Comparison of ENCODE assay signal across 9 cellular contexts in the genomic region with DNA sequence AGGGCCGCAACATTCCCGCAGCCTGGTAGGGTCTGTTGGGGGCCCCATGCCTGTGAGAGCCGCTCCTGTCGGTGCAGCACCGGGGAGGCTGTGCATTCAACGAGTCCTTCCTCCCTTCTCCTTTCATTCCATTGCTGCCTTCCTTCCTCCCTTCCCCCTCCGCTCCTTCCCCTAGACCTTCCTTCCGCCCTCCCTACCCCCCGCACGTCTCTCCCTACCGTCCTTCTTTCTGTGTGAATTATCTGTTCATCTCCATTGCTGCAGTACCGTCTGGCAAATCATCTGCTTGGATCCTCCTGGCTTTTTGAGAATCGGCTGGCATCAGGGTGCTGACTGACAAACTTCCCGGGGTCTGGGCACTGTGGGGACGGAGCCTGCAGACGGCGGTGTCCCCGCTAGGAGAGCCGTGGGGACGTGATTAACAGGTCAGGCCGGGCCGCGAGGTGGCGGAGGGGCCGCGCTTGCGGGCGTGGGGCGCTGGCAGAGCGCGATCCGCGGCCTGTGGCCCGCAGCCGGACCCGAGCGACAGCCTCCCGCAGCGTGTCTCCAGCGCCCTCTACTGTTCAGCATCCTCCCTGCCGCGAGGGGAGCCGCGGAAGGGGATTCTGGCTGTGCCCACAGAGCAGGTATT. TPM values are rescaled to one million over a fixed set of nuclear protein-coding genes. Genes with fewer than 3 reads are reported as not detected.
DNase-seq lines count a peak whose midpoint lies in the region; ATAC-seq and TF ChIP-seq lines count a peak whose summit lies in the region.
"Not testable (repeated sequence)": the region's sequence is repeated elsewhere in the genome, so short reads cannot be mapped to it uniquely, and the experiment has no call there.
"Had no signal": no experiment of that assay in that cellular context is flagged by ENCODE, and none has a peak within 500 bp of the region (broad histone marks: within the 10 kb centered on the region; RNA-seq: fewer than 3 reads in every experiment).

No MANE protein-coding gene starts in this region.

- H3K27ac Mint-ChIP-seq in CD8-positive, alpha-beta memory T cell; activated naive CD8-positive, alpha-beta T cell treated with anti-CD3 and anti-CD28 coated beads for 36 hours; memory B cell; stimulated activated memory B cell treated with anti-CD40 and anti-IgM and Interleukin-4, amounts not matched to agents 10 μg/mL and 1 μg/mL and 100 μg/mL, for 72 hours: not testable (repeated sequence)

- H3K9me3 Mint-ChIP-seq in CD8-positive, alpha-beta memory T cell; activated naive CD8-positive, alpha-beta T cell treated with anti-CD3 and anti-CD28 coated beads for 36 hours; memory B cell; stimulated activated memory B cell treated with anti-CD40 and anti-IgM and Interleukin-4, amounts not matched to agents 10 μg/mL and 1 μg/mL and 100 μg/mL, for 72 hours: not testable (repeated sequence)

- TF ChIP-seq CTCF in Peyer's patch (IDR thresholded peaks at IDR 0.05); fibroblast of mammary gland (conservative IDR thresholded peaks at IDR 0.05; ENCODE audit: control insufficient read depth, insufficient read depth, low read depth, low read length): not testable (repeated sequence)

- not testable (repeated sequence) for H3K4me1 Mint-ChIP-seq in CD8-positive, alpha-beta memory T cell; activated naive CD8-positive, alpha-beta T cell treated with anti-CD3 and anti-CD28 coated beads for 36 hours; memory B cell; stimulated activated memory B cell treated with anti-CD40 and anti-IgM and Interleukin-4, amounts not matched to agents 10 μg/mL and 1 μg/mL and 100 μg/mL, for 72 hours

- not testable (repeated sequence) for H3K9me3 ChIP-seq in CD8-positive, alpha-beta memory T cell (ENCODE audit: low read length); Peyer's patch

- not testable (repeated sequence) for H3K27me3 ChIP-seq in CD8-positive, alpha-beta memory T cell (ENCODE audit: insufficient read depth, low read length, poor library complexity, severe bottlenecking); Peyer's patch

- POLR2A ChIA-PET in CD8-positive, alpha-beta memory T cell (lab: Charles Lee), result not testable (repeated sequence)

- not testable (repeated sequence) for H3K36me3 ChIP-seq in CD8-positive, alpha-beta memory T cell (ENCODE audit: insufficient read depth, low read length); Peyer's patch

- peak in 3 of 5 donors; percentile 1 to 51 (median 12) for DNase-seq in CD8-positive, alpha-beta memory T cell
- DNase-seq in Peyer's patch (peak in 1 of 3 donors; percentile 13), memory B cell (ENCODE audit: low spot score in 2 of 2) (peak in 1 of 2 donors; percentile 11)
- peak; percentile 27 for DNase-seq in activated naive CD8-positive, alpha-beta T cell treated with anti-CD3 and anti-CD28 coated beads for 36 hours
- DNase-seq in fibroblast of mammary gland (ENCODE audit: low read depth), result not testable (repeated sequence)

- H3K27me3 Mint-ChIP-seq in CD8-positive, alpha-beta memory T cell; activated naive CD8-positive, alpha-beta T cell treated with anti-CD3 and anti-CD28 coated beads for 36 hours; memory B cell; stimulated activated memory B cell treated with anti-CD40 and anti-IgM and Interleukin-4, amounts not matched to agents 10 μg/mL and 1 μg/mL and 100 μg/mL, for 72 hours: not testable (repeated sequence)

- H3K36me3 Mint-ChIP-seq in CD8-positive, alpha-beta memory T cell; activated naive CD8-positive, alpha-beta T cell treated with anti-CD3 and anti-CD28 coated beads for 36 hours; memory B cell; stimulated activated memory B cell treated with anti-CD40 and anti-IgM and Interleukin-4, amounts not matched to agents 10 μg/mL and 1 μg/mL and 100 μg/mL, for 72 hours: not testable (repeated sequence)

- H3K4me1 ChIP-seq in CD8-positive, alpha-beta memory T cell (ENCODE audit: insufficient read depth, low read length); Peyer's patch: not testable (repeated sequence)

- TF ChIP-seq POLR2A in Peyer's patch (IDR thresholded peaks at IDR 0.05), result not testable (repeated sequence)

- not testable (repeated sequence) for H3K27ac ChIP-seq in CD8-positive, alpha-beta memory T cell (ENCODE audit: low read depth, low read length)
- peak overlapping the region in 1 of 4 donors; percentile 45 for H3K27ac ChIP-seq in Peyer's patch

- peak overlapping the region in 6 of 7 donors; percentile 24 to 53 (median 44) for H3K4me3 Mint-ChIP-seq in CD8-positive, alpha-beta memory T cell
- H3K4me3 Mint-ChIP-seq in activated naive CD8-positive, alpha-beta T cell treated with anti-CD3 and anti-CD28 coated beads for 36 hours, result peak overlapping the region; percentile 50
- peak overlapping the region; percentile 39 for H3K4me3 Mint-ChIP-seq in memory B cell
- not testable (repeated sequence) for H3K4me3 Mint-ChIP-seq in stimulated activated memory B cell treated with anti-CD40 and anti-IgM and Interleukin-4, amounts not matched to agents 10 μg/mL and 1 μg/mL and 100 μg/mL, for 72 hours

- H3K4me3 ChIP-seq in CD8-positive, alpha-beta memory T cell (ENCODE audit: low read length), result not testable (repeated sequence)
- peak overlapping the region; percentile 24 to 49 (median 38) for H3K4me3 ChIP-seq in Peyer's patch
- peak overlapping the region; percentile 23 for H3K4me3 ChIP-seq in fibroblast of mammary gland (ENCODE audit: control insufficient read depth, low read depth, low read length)

- CTCF ChIA-PET in CD8-positive, alpha-beta memory T cell (lab: Charles Lee), result not testable (repeated sequence)

- ATAC-seq in GM19463 (IDR thresholded peaks at IDR 0.05; ENCODE audit: unreplicated experiment) (peak; percentile 87), HG03066 (IDR thresholded peaks at IDR 0.05; ENCODE audit: low read depth, unreplicated experiment) (peak; percentile 71), memory B cell (ENCODE audit: low read depth) (peak; percentile 85)
- ATAC-seq in stimulated activated memory B cell treated with anti-CD40 and anti-IgM and Interleukin-4, amounts not matched to agents 10 μg/mL and 1 μg/mL and 100 μg/mL, for 72 hours, result peak; percentile 84

RNA-seq across cellular contexts. Expression of a gene that starts 18.8 kb away (rescaled TPM):
- total RNA-seq in CD8-positive, alpha-beta memory T cell, result under 1 TPM; 0.69 to 0.70 TPM
- polyA plus RNA-seq in CD8-positive, alpha-beta memory T cell, result 0.05 TPM
- total RNA-seq in Peyer's patch, result 1 to 10 TPM in 1 of 4 donors, under 1 TPM in 3; 0.18 to 4.1 (median 0.46) TPM
- total RNA-seq in activated naive CD8-positive, alpha-beta T cell treated with anti-CD3 and anti-CD28 coated beads for 36 hours, result under 1 TPM; 0.50 to 0.58 TPM

RNA-seq across cellular contexts. Expression of a gene that starts 41.3 kb away (rescaled TPM):
- total RNA-seq in CD8-positive, alpha-beta memory T cell, result not detected
- not detected for polyA plus RNA-seq in CD8-positive, alpha-beta memory T cell
- total RNA-seq in Peyer's patch, result 10 to 100 TPM in 3 of 4 donors, 1 to 10 TPM in 1; 6.6 to 79.9 (median 54.7) TPM
- not detected for total RNA-seq in activated naive CD8-positive, alpha-beta T cell treated with anti-CD3 and anti-CD28 coated beads for 36 hours
- total RNA-seq: RPMI7951 had no signal

Comparison
In these comparisons a context has a peak if more than half of its experiments do, and no peak if none do; other contexts are left out.
1. RNA of a gene that starts 41.3 kb away (total RNA-seq): 6.6 to 79.9 TPM in Peyer's patch; not detected in CD8-positive, alpha-beta memory T cell and not detected in activated naive CD8-positive, alpha-beta T cell treated with anti-CD3 and anti-CD28 coated beads for 36 hours; every median in the first group is over 4 times any median in the second.
2. Peak in every context shown above with its lines, with median percentiles within 50 percentile points of each other: ATAC-seq.